In genomic region chr1:15758953-15759661, GRCh38 we compare ENCODE assay signal across 1 cellular context.
TF ChIP-seq lines count a peak whose summit lies in the region.

No MANE protein-coding gene starts in this region.

TF ChIP-seq in H1, 55 proteins besides CTCF, POLR2A, EP300 and RAD21:
- TF ChIP-seq CBX8 (IDR thresholded peaks at IDR 0.05; ENCODE audit: borderline replicate concordance, low read depth, low read length) = no peak
- peak; percentile 35; the same call in 1 of the 2 replicates for TF ChIP-seq PHF8 (conservative IDR thresholded peaks at IDR 0.05; ENCODE audit: low read depth, low read length)
- no peak for TF ChIP-seq CHD2 (IDR thresholded peaks at IDR 0.05; ENCODE audit: low read length)
- peak; percentile 30; the same call in 1 of the 2 replicates for TF ChIP-seq TAF1 (IDR thresholded peaks at IDR 0.05; ENCODE audit: low read depth, low read length)
- TF ChIP-seq TAF7 (optimal IDR thresholded peaks at IDR 0.05; ENCODE audit: borderline replicate concordance, low read depth, low read length) = peak; percentile 65
- peak; percentile 51 for TF ChIP-seq KDM4A (IDR thresholded peaks at IDR 0.05; ENCODE audit: low read depth, low read length, severe bottlenecking)
- TF ChIP-seq E2F6 (IDR thresholded peaks at IDR 0.05) = 0 out of 2 replicates have a peak, but pooled peaks have one; percentile 16
